ENCODE assay signal across 24 cellular contexts in genomic region chr4:154489558-154490260, GRCh38. TPM values are rescaled to one million over a fixed set of nuclear protein-coding genes. Genes with fewer than 3 reads are reported as not detected.
A peak's percentile ranks its signal among the peaks of the same experiment; 100 is the strongest.
DNase-seq lines count a peak whose midpoint lies in the region; ATAC-seq, FAIRE-seq and TF ChIP-seq lines count a peak whose summit lies in the region.
"Had no signal": no experiment of that assay in that cellular context is flagged by ENCODE, and none has a peak within 500 bp of the region (broad histone marks: within the 10 kb centered on the region; RNA-seq: fewer than 3 reads in every experiment).

No MANE protein-coding gene starts in this region.

- H3K9me3 ChIP-seq in IMR-90 (ENCODE audit: control insufficient read depth, insufficient read depth, low read length) (no peaks in the 10 kb centered on the region), kidney (ENCODE audit: control insufficient read depth in 1 of 2, low read length in 2 of 2) (no peaks in the 10 kb centered on the region), sigmoid colon (no peaks in the 10 kb centered on the region)
- H3K9me3 ChIP-seq: adrenal gland, gastroesophageal sphincter, transverse colon had no signal

- H4K5ac ChIP-seq in IMR-90 (ENCODE audit: low read depth, low read length): no peak overlapping the region

- H3K9ac ChIP-seq in IMR-90 (ENCODE audit: low read depth, low read length) (no peak overlapping the region), kidney (ENCODE audit: low read length in 2 of 2) (no peak overlapping the region)

- no peak overlapping the region for H3K4me2 ChIP-seq in IMR-90 (ENCODE audit: low read depth, low read length)

- H3K79me1 ChIP-seq in IMR-90 (ENCODE audit: low read depth in 1 of 2, low read length in 2 of 2): no peaks in the 10 kb centered on the region

- H3K18ac ChIP-seq in IMR-90 (ENCODE audit: low read depth, low read length): no peak overlapping the region

- no peak overlapping the region for H3K56ac ChIP-seq in IMR-90 (ENCODE audit: extremely low read depth, insufficient read depth, low read length)

- no peak for TF ChIP-seq RAD21 in IMR-90 (IDR thresholded peaks at IDR 0.05; ENCODE audit: low read length)

- peaks cover 33% of the 10 kb centered on the region for H3K27me3 ChIP-seq in IMR-90 (ENCODE audit: control insufficient read depth, insufficient read depth, low read length)
- H3K27me3 ChIP-seq in sigmoid colon: peaks cover 0 to 10% (median 0%) of the 10 kb centered on the region in 3 donors

- in situ Hi-C loops in IMR-90 (cut with MboI; ENCODE audit: low sequenced_read_pairs): no loop called here

- no peak overlapping the region for H2BK120ac ChIP-seq in IMR-90 (ENCODE audit: low read depth, low read length)

- no peak overlapping the region for H2AK9ac ChIP-seq in IMR-90 (replicated peaks; ENCODE audit: low read depth, low read length, poor library complexity)

- no peak for FAIRE-seq in kidney (lab: Jason Lieb, UNC)
- FAIRE-seq: G401.6, GM12878 had no signal

- H4K20me1 ChIP-seq in IMR-90 (ENCODE audit: insufficient read depth, low read length): no peaks in the 10 kb centered on the region

- no peak overlapping the region for H3K14ac ChIP-seq in IMR-90 (replicated peaks; ENCODE audit: low read depth, low read length)

- intact Hi-C loops in IMR-90 (cut with micrococcal nuclease): no loop called here
- intact Hi-C loops in kidney (cut with DNase I): no loop called here
- intact Hi-C loops in sigmoid colon (cut with DNase I): loop anchor here (2.0 to 5.0 kb wide), 2 partner anchors 73 to 92 kb away; no protein-coding TSS in a partner anchor
- intact Hi-C loops in cardiac septum (cut with DNase I): no loop called here

- CTCF ChIA-PET in GM10248 (lab: Yijun Ruan, JAX) (no interaction called here), IMR-90 (lab: Yijun Ruan, JAX) (no interaction called here)

- TF ChIP-seq EP300 in sigmoid colon (IDR thresholded peaks at IDR 0.05): no peak

- DNase-seq in GM10248 (ENCODE audit: extremely low spot score) (peak; percentile 16), IMR-90 (no peak), kidney (peak; percentile 55), sigmoid colon (no peak), SKM-1 (lab: John Stamatoyannopoulos, UW; ENCODE audit: unreplicated experiment) (no peak), RPMI8226 (no peak), NCI-H2171 (lab: John Stamatoyannopoulos, UW) (no peak), cardiac septum (ENCODE audit: low spot score) (no peak)
- DNase-seq: activated CD4-positive, alpha-beta T cell treated with anti-CD3 and anti-CD28 coated beads for 1 hour; adrenal gland; Calu3; MV-4-11; NCI-H187 treated with DMSO at 0.1 percent for 48 hours; NK-92 treated with Interleukin-12 subunit alpha and Interleukin-12 subunit beta, amount 100 ng/mL, for 24 hours; stimulated activated naive B cell treated with anti-CD40 and anti-IgM and Interleukin-4, amounts not matched to agents 10 μg/mL and 1 μg/mL and 100 μg/mL, for 72 hours; SW 1271; transverse colon had no signal

- BruUV-seq in IMR-90 (replicated peaks; lab: Mats Ljungman, UMichigan): no TSS peak

- H3K27ac ChIP-seq in IMR-90 (ENCODE audit: insufficient read depth, low read length): no peak overlapping the region
- H3K27ac ChIP-seq in kidney (ENCODE audit: low read depth in 2 of 2, low read length in 2 of 2): no peak overlapping the region
- H3K27ac ChIP-seq in sigmoid colon: peak overlapping the region in 1 of 4 donors; percentile 76
- H3K27ac ChIP-seq: adrenal gland, dorsolateral prefrontal cortex, gastroesophageal sphincter, transverse colon had no signal

- no peak for TF ChIP-seq CTCF in GM10248 (IDR thresholded peaks at IDR 0.05; ENCODE audit: control extremely low read depth, extremely low read depth, low read depth, missing control alignments)
- TF ChIP-seq CTCF in IMR-90 (conservative IDR thresholded peaks at IDR 0.05; ENCODE audit: low read depth, low read length): no peak
- TF ChIP-seq CTCF in kidney (IDR thresholded peaks at IDR 0.05; ENCODE audit: borderline replicate concordance, extremely low read depth, insufficient read depth): no peak
- TF ChIP-seq CTCF in sigmoid colon (IDR thresholded peaks at IDR 0.05): no peak

- H3K4me3 ChIP-seq in IMR-90 (ENCODE audit: insufficient read depth, low read depth, low read length) (no peak overlapping the region), kidney (ENCODE audit: low read length in 2 of 2) (no peak overlapping the region), sigmoid colon (peak overlapping the region; percentile 46 to 57 (median 52))
- H3K4me3 ChIP-seq: GM12878 had no signal

- POLR2A ChIA-PET in GM10248 (lab: Yijun Ruan, JAX) (no interaction called here), IMR-90 (lab: Charles Lee; ENCODE audit: unreplicated experiment) (no interaction called here)

- no peaks in the 10 kb centered on the region for H3K36me3 ChIP-seq in IMR-90 (ENCODE audit: control insufficient read depth, insufficient read depth, low read length)
- H3K36me3 ChIP-seq in kidney (ENCODE audit: control insufficient read depth in 1 of 2, insufficient read depth in 2 of 2, low read length in 2 of 2): no peaks in the 10 kb centered on the region
- no peaks in the 10 kb centered on the region for H3K36me3 ChIP-seq in sigmoid colon
- H3K36me3 ChIP-seq: adrenal gland, gastroesophageal sphincter, transverse colon had no signal

- no peak overlapping the region for H2BK15ac ChIP-seq in IMR-90 (ENCODE audit: low read depth, low read length)

- H4K8ac ChIP-seq in IMR-90 (ENCODE audit: low read depth in 2 of 2, low read length in 2 of 2): no peak overlapping the region

- TF ChIP-seq POLR2A in IMR-90 (IDR thresholded peaks at IDR 0.05; ENCODE audit: low read depth, low read length): no peak
- TF ChIP-seq POLR2A in sigmoid colon (IDR thresholded peaks at IDR 0.05): no peak

- no peak overlapping the region for H4K91ac ChIP-seq in IMR-90 (ENCODE audit: insufficient read depth, low read depth, low read length)

- H2BK20ac ChIP-seq in IMR-90 (ENCODE audit: low read depth, low read length): no peak overlapping the region

- dilution Hi-C loops in IMR-90 (cut with HindIII; ENCODE audit: low sequenced_read_pairs, unreplicated experiment): no loop called here

- no peak for ATAC-seq in IMR-90 (ENCODE audit: low read depth)
- ATAC-seq: activated T-helper 17 cell treated with anti-CD3 and anti-CD28 coated beads, Interleukin-2, amount 50 U/mL, for 72 hours; left lobe of liver had no signal

- no peaks in the 10 kb centered on the region for H3K9me1 ChIP-seq in IMR-90 (ENCODE audit: insufficient read depth, low read length)

- H2AFZ ChIP-seq in IMR-90 (replicated peaks; ENCODE audit: low read length, poor library complexity): peak overlapping the region; percentile 27

- no peak overlapping the region for H3K23ac ChIP-seq in IMR-90 (ENCODE audit: low read depth, low read length)

- no peak overlapping the region for H3K4ac ChIP-seq in IMR-90 (ENCODE audit: low read depth, low read length)

- H2AK5ac ChIP-seq in IMR-90 (ENCODE audit: low read depth, low read length): no peak overlapping the region

- WGBS in IMR-90 (ENCODE audit: extremely low coverage in 2 of 2, insufficient read length in 1 of 2), 2 experiments: 41% methylated on average over 39 of the region's 59 CpGs; no CpG with 5 or more reads in 1 of the 2 experiments
- 46 to 62% methylated on average over 59 of the region's 59 CpGs for WGBS in sigmoid colon, 2 donors

- H3K4me1 ChIP-seq in IMR-90 (ENCODE audit: control insufficient read depth, insufficient read depth, low read length) (no peaks in the 10 kb centered on the region), kidney (ENCODE audit: control insufficient read depth in 1 of 2, insufficient read depth in 1 of 2, low read depth in 1 of 2, low read length in 2 of 2) (peaks cover 3 to 7% of the 10 kb centered on the region in 2 donors), sigmoid colon (peaks cover 0 to 36% (median 19%) of the 10 kb centered on the region in 4 donors)

- H2BK5ac ChIP-seq in IMR-90 (ENCODE audit: low read depth, low read length, poor library complexity, severe bottlenecking): no peak overlapping the region

TF ChIP-seq in IMR-90, 13 proteins besides CTCF, POLR2A, EP300 and RAD21:
- TF ChIP-seq FOS (IDR thresholded peaks at IDR 0.05; ENCODE audit: low read depth, low read length) (no peak), BHLHE40 (IDR thresholded peaks at IDR 0.05; ENCODE audit: low read depth, low read length) (no peak)

RNA-seq across cellular contexts. Expression of gene DCHS2, which starts 1.9 kb away (rescaled TPM):
- total RNA-seq in IMR-90 (2012; rRNA removed) (not detected in 2 replicates), kidney (0.47 TPM), sigmoid colon (10 to 100 TPM; 13.6 to 24.1 (median 17.2) TPM), cardiac septum (not detected)
- polyA plus RNA-seq in IMR-90 (2012; rRNA removed) (not detected in 2 replicates), kidney (ENCODE audit: insufficient read depth, low read depth, low replicate concordance) (not detected), sigmoid colon (under 1 TPM; under 0.01 to 0.61 (median under 0.01) TPM)
- not detected in 2 replicates for polyA plus RNA-seq in IMR-90 (2012; cell fraction: cytosol; rRNA removed)
- not detected in 2 replicates for polyA plus RNA-seq in IMR-90 (2012; cell fraction: nucleus; rRNA removed; ENCODE audit: low replicate concordance)
- total RNA-seq: activated T-helper 17 cell treated with anti-CD3 and anti-CD28 coated beads, Interleukin-2, amount 50 U/mL, for 72 hours; right cardiac atrium had no signal
- polyA plus RNA-seq: right cardiac atrium had no signal

Comparison
In these comparisons a context has a peak if more than half of its experiments do, and no peak if none do; other contexts are left out.
1. DNase-seq: peak in GM10248 (single experiment) and kidney (single experiment); none in IMR-90 (single experiment), sigmoid colon (single experiment), SKM-1 (single experiment), RPMI8226 (single experiment), NCI-H2171 (single experiment) and cardiac septum (single experiment).
2. H3K4me3 ChIP-seq: peak in sigmoid colon (4 of 4); none in IMR-90 (single experiment) and kidney (0 of 2).